Comparison of ENCODE assay signal across 1 cellular context in the genomic region with DNA sequence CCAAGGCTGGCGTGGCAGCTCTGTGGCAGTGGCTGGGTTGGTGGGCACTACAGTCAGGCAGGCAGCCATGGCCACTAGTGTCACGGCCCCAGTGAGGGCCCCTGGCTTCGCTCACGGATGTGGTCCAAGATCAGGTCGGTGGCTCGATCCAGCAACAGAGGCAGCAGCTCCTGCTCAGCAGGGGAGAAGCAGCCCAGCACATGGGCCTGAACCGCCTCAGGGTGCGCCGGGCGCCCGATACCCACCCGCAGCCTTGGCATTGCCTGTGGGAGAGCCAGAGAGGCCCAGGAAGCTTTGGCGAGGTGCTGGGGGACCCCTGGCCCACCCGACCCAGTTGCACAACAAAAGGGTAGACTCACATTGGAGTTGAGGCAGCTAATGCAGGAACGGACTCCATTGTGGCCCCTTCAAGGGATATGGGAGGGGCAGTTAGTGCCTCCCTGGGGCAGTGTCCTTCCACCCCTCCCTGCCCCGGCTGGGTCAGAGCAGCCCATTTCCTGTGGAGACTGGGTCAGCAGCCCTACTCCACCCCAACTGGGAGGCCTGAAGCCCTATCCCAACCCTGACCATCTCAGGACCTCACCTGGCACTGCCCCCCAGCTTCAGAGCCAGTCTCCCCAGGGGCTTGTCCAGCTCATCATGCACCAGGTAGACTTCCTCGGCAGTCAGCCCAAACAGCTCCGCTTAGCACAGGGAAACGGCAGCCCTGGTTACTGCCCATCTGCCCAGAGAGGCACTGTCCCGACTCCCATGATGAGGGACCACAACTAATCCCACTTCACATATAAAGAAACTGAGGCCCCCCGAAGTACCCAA.
TF ChIP-seq lines count a peak whose summit lies in the region.

No MANE protein-coding gene starts in this region.

TF ChIP-seq in H1, 55 proteins besides CTCF, POLR2A, EP300 and RAD21:
- no peak for TF ChIP-seq PHF8 (conservative IDR thresholded peaks at IDR 0.05; ENCODE audit: low read depth, low read length)
- no peak for TF ChIP-seq TAF1 (IDR thresholded peaks at IDR 0.05; ENCODE audit: low read depth, low read length)
- TF ChIP-seq GABPA (IDR thresholded peaks at IDR 0.05; ENCODE audit: borderline replicate concordance, insufficient read depth, low read length) = no peak
- TF ChIP-seq ZNF274 (IDR thresholded peaks at IDR 0.05; ENCODE audit: borderline replicate concordance, extremely low read depth, low read length) = no peak
- no peak for TF ChIP-seq FOSL1 (IDR thresholded peaks at IDR 0.05; ENCODE audit: insufficient read depth, low read depth, low read length)
- no peak for TF ChIP-seq TBP (IDR thresholded peaks at IDR 0.05; ENCODE audit: low read depth, low read length)
- TF ChIP-seq YY1 (IDR thresholded peaks at IDR 0.05; ENCODE audit: low read depth, low read length) = no peak
- no peak for TF ChIP-seq ASH2L (IDR thresholded peaks at IDR 0.05; ENCODE audit: low read length)
